In the genomic region with DNA sequence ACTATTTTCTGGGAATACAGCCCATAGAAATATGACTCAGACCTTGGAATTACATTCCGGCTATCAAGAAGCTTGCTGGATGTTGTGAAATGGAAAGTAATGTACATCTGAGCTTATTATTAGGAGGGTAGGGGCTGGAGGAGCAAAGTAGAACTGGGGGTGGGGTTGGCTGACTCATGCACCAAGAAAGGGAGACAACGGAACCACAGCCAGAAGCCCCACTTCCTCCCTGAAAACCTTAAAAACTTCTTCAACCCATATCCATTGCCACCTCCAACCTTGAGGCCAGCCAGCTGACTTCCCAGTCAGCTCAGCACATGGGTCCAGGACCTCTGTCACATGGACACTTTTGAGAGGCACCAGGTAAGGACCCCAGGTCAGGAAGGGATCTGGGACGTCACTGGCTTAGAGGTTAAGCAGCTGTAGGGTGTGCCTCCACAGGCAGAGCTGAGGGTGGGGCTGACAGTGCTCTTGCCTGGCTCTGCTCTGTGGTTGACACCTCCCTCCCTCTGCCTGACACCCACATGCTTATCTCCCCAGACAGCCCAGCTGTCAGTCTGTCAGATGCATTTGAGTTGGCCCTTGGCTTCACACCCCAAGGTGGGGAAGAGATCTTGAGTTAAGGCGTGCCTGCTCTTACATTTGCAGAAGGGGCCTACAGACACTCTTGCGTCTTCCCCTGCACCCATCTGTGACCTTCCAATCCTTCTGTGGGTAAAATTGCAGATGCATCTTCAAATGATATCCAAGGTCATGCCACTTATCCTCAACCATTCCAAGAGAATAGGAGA, we compare ENCODE assay signal across 8 cellular contexts. TPM values are rescaled to one million over a fixed set of nuclear protein-coding genes. Genes with fewer than 3 reads are reported as not detected.
A peak's percentile ranks its signal among the peaks of the same experiment; 100 is the strongest.
DNase-seq lines count a peak whose midpoint lies in the region; ATAC-seq lines count a peak whose summit lies in the region.

No MANE protein-coding gene starts in this region.

- peaks cover 8% of the 10 kb centered on the region for H3K36me3 Mint-ChIP-seq in T-helper 1 cell treated with Interleukin-12 subunit alpha and Interleukin-12 subunit beta and Interleukin-4 antibody, amounts not matched to agents 30 μg/mL and 1 μg/mL, for 36 hours (ENCODE audit: low read depth)

- peaks cover 65% of the 10 kb centered on the region for H3K4me1 Mint-ChIP-seq in T-helper 1 cell treated with Interleukin-12 subunit alpha and Interleukin-12 subunit beta and Interleukin-4 antibody, amounts not matched to agents 30 μg/mL and 1 μg/mL, for 36 hours (ENCODE audit: low read depth)

- H2BK5ac ChIP-seq in mesenchymal stem cell (ENCODE audit: low read depth, low read length, poor library complexity, severe bottlenecking) = no peak overlapping the region

- H3K27me3 Mint-ChIP-seq in T-helper 1 cell treated with Interleukin-12 subunit alpha and Interleukin-12 subunit beta and Interleukin-4 antibody, amounts not matched to agents 30 μg/mL and 1 μg/mL, for 36 hours (ENCODE audit: low read depth) = no peaks in the 10 kb centered on the region

- H3K4ac ChIP-seq in mesenchymal stem cell (ENCODE audit: low read depth in 1 of 2, low read length in 2 of 2) = peak overlapping the region in 1 of 2 experiments; percentile 2

- H3K36me3 ChIP-seq in adipocyte (ENCODE audit: control insufficient read depth, insufficient read depth, low read length, severe bottlenecking) (no peaks in the 10 kb centered on the region), mesenchymal stem cell (ENCODE audit: control insufficient read depth in 1 of 2, insufficient read depth in 2 of 2, low read depth in 1 of 2, low read length in 2 of 2) (no peaks in the 10 kb centered on the region)

- H3K9ac ChIP-seq in adipocyte (ENCODE audit: low read length) (peak overlapping the region; percentile 4), mesenchymal stem cell (ENCODE audit: low read length) (peak overlapping the region; percentile 62)

- peak overlapping the region; percentile 25 to 41 for H3K18ac ChIP-seq in mesenchymal stem cell (ENCODE audit: low read depth in 1 of 2, low read length in 2 of 2)

- H3K4me2 ChIP-seq in mesenchymal stem cell (ENCODE audit: low read length, poor library complexity, severe bottlenecking) = no peak overlapping the region

- H3K23ac ChIP-seq in mesenchymal stem cell (ENCODE audit: low read length in 2 of 2) = no peak overlapping the region

- H3K4me1 ChIP-seq in adipocyte (ENCODE audit: control insufficient read depth, insufficient read depth, low read length) (peaks cover 21% of the 10 kb centered on the region), mesenchymal stem cell (ENCODE audit: control insufficient read depth, insufficient read depth, low read depth, low read length) (peaks cover 4% of the 10 kb centered on the region)

- H3K9me3 ChIP-seq in adipocyte (ENCODE audit: control insufficient read depth, low read length) (no peaks in the 10 kb centered on the region), mesenchymal stem cell (ENCODE audit: control insufficient read depth, low read length) (no peaks in the 10 kb centered on the region)

- H3K4me3 ChIP-seq in adipocyte (ENCODE audit: low read length) (peak overlapping the region; percentile 5), mesenchymal stem cell (ENCODE audit: insufficient read depth in 1 of 2, low read depth in 1 of 2, low read length in 2 of 2) (peak overlapping the region in 1 of 2 experiments; percentile 20)

- WGBS in mesenchymal stem cell = 28% methylated on average over 5 of the region's 5 CpGs

- peak overlapping the region; percentile 40 for H4K91ac ChIP-seq in mesenchymal stem cell (ENCODE audit: low read length)

- no peak overlapping the region for H2BK15ac ChIP-seq in mesenchymal stem cell (ENCODE audit: low read depth, poor library complexity, severe bottlenecking)

- no peaks in the 10 kb centered on the region for H3K79me1 ChIP-seq in mesenchymal stem cell (replicated peaks; ENCODE audit: low read length, poor library complexity, severe bottlenecking)

- peak overlapping the region; percentile 89 for H3K27ac Mint-ChIP-seq in T-helper 1 cell treated with Interleukin-12 subunit alpha and Interleukin-12 subunit beta and Interleukin-4 antibody, amounts not matched to agents 30 μg/mL and 1 μg/mL, for 36 hours

- H3K27me3 ChIP-seq in adipocyte (replicated peaks; ENCODE audit: control insufficient read depth, insufficient read depth, low read length) = no peaks in the 10 kb centered on the region
- H3K27me3 ChIP-seq in mesenchymal stem cell (ENCODE audit: control insufficient read depth in 1 of 2, insufficient read depth in 1 of 2, low read length in 2 of 2) = peaks cover 0 to 4% of the 10 kb centered on the region in 2 experiments

- ATAC-seq in GM18502 (IDR thresholded peaks at IDR 0.05; ENCODE audit: poor library complexity, unreplicated experiment) = peak; percentile 78
- peak; percentile 88 for ATAC-seq in HG03139 (IDR thresholded peaks at IDR 0.05; ENCODE audit: unreplicated experiment)
- peak; percentile 98 for ATAC-seq in stimulated activated naive CD8-positive, alpha-beta T cell treated with anti-CD3 and anti-CD28 coated beads, Interleukin-15, Interleukin-2, amounts not matched to agents 100 U/mL and 50 U/mL, for 24 hours
- no peak for ATAC-seq in GM18873 (IDR thresholded peaks at IDR 0.05; ENCODE audit: low FRiP score, unreplicated experiment)

- no peak overlapping the region for H2AK5ac ChIP-seq in mesenchymal stem cell (ENCODE audit: low read length, severe bottlenecking)

- peak overlapping the region; percentile 65 for H3K4me3 Mint-ChIP-seq in T-helper 1 cell treated with Interleukin-12 subunit alpha and Interleukin-12 subunit beta and Interleukin-4 antibody, amounts not matched to agents 30 μg/mL and 1 μg/mL, for 36 hours

- no peak overlapping the region for H2AFZ ChIP-seq in mesenchymal stem cell (ENCODE audit: low read depth, low read length)

- H2BK120ac ChIP-seq in mesenchymal stem cell (ENCODE audit: low read depth, low read length) = no peak overlapping the region

- H2BK12ac ChIP-seq in mesenchymal stem cell (ENCODE audit: low read length in 2 of 2) = peak overlapping the region in 1 of 2 experiments; percentile 4

- no peak overlapping the region for H4K8ac ChIP-seq in mesenchymal stem cell (ENCODE audit: low read length)

- H3K27ac ChIP-seq in mesenchymal stem cell (ENCODE audit: low read length, poor library complexity, severe bottlenecking) = no peak overlapping the region

- H3K9me3 Mint-ChIP-seq in T-helper 1 cell treated with Interleukin-12 subunit alpha and Interleukin-12 subunit beta and Interleukin-4 antibody, amounts not matched to agents 30 μg/mL and 1 μg/mL, for 36 hours = peaks cover 8% of the 10 kb centered on the region

- peak; percentile 95 for DNase-seq in adipocyte (ENCODE audit: low read depth)
- peak; percentile 96 for DNase-seq in mesenchymal stem cell
- DNase-seq in stimulated activated naive CD8-positive, alpha-beta T cell treated with anti-CD3 and anti-CD28 coated beads, Interleukin-15, Interleukin-2, amounts not matched to agents 100 U/mL and 50 U/mL, for 24 hours = peak; percentile 78
- DNase-seq in DMS79 treated with DMSO at 0.1 percent for 48 hours (lab: John Stamatoyannopoulos, UW) = no peak

- peak overlapping the region in 1 of 2 experiments; percentile 3 for H3K14ac ChIP-seq in mesenchymal stem cell (ENCODE audit: low read length in 2 of 2)

RNA-seq across cellular contexts. Expression of a gene that starts 5.7 kb away (rescaled TPM):
- not detected for polyA plus RNA-seq in mesenchymal stem cell (2013, experiment 1 of 2)
- not detected for polyA plus RNA-seq in mesenchymal stem cell (2013, experiment 2 of 2)

RNA-seq across cellular contexts. Expression of a gene that starts 24.4 kb away (rescaled TPM):
- polyA plus RNA-seq in mesenchymal stem cell (2013, experiment 1 of 2) = not detected
- polyA plus RNA-seq in mesenchymal stem cell (2013, experiment 2 of 2) = 0.12 TPM

RNA-seq across cellular contexts. Expression of a gene that starts 32.3 kb away (rescaled TPM):
- not detected for polyA plus RNA-seq in mesenchymal stem cell (2013, experiment 1 of 2)
- polyA plus RNA-seq in mesenchymal stem cell (2013, experiment 2 of 2) = not detected

RNA-seq across cellular contexts. Expression of a gene that starts 53.8 kb away (rescaled TPM):
- 40.4 TPM for polyA plus RNA-seq in mesenchymal stem cell (2013, experiment 1 of 2)
- 38.8 TPM for polyA plus RNA-seq in mesenchymal stem cell (2013, experiment 2 of 2)
